Comparison of ENCODE assay signal across 19 cellular contexts in genomic region chr3:23103764-23104163, GRCh38.
"Had no signal": no experiment of that assay in that cellular context is flagged by ENCODE, and none has a peak within 500 bp of the region (broad histone marks: within the 10 kb centered on the region; RNA-seq: fewer than 3 reads in every experiment).

No MANE protein-coding gene starts in this region.

- H3K4me1 ChIP-seq: ascending aorta, body of pancreas had no signal

- ATAC-seq: activated naive CD4-positive, alpha-beta T cell treated with anti-CD3 and anti-CD28 coated beads, Interleukin-2, amount 50 U/mL, for 72 hours; activated naive CD8-positive, alpha-beta T cell treated with anti-CD3 and anti-CD28 coated beads, Interleukin-2, amount 50 U/mL, for 24 hours; activated T-cell treated with anti-CD3 and anti-CD28 coated beads, Interleukin-2, amount 50 U/mL, for 4 hours; body of pancreas had no signal

- H3K36me3 ChIP-seq: ascending aorta had no signal

- DNase-seq: activated B cell treated with CpG ODN at 0.5 μM for 24 hours; activated CD4-positive, alpha-beta memory T cell treated with anti-CD3 and anti-CD28 coated beads for 36 hours; activated CD4-positive, alpha-beta T cell treated with anti-CD3 and anti-CD28 coated beads, Interleukin-2, amount 10 ng/mL, durations not matched to agents 7 days and 5 days; activated CD8-positive, alpha-beta memory T cell treated with anti-CD3 and anti-CD28 coated beads for 24 hours; activated effector memory CD4-positive, alpha-beta T cell treated with anti-CD3 and anti-CD28 coated beads, Interleukin-2, amount 50 U/mL, for 16 hours; activated naive CD4-positive, alpha-beta T cell treated with Interleukin-2 at 50 U/mL for 16 hours; activated naive CD8-positive, alpha-beta T cell treated with anti-CD3 and anti-CD28 coated beads, Interleukin-2, amount 50 U/mL, for 24 hours; activated T-cell treated with anti-CD3 and anti-CD28 coated beads, Interleukin-2, amount 50 U/mL, for 4 hours; amniotic stem cell; NCI-H1092 treated with DMSO at 0.1 percent for 48 hours; NCI-H1417 treated with DMSO at 0.1 percent for 48 hours; NCI-H1694; NCI-H2029 treated with DMSO at 0.1 percent for 48 hours; NCI-H510A treated with DMSO at 0.1 percent for 48 hours; NCI-H69; SHP77 treated with DMSO at 0.1 percent for 48 hours had no signal

- H3K27me3 ChIP-seq: ascending aorta, body of pancreas had no signal

- H3K9me3 ChIP-seq: ascending aorta had no signal

- H3K27ac ChIP-seq: ascending aorta, body of pancreas had no signal

- H3K4me3 ChIP-seq: ascending aorta, body of pancreas had no signal
